ENCODE assay signal across 20 cellular contexts in genomic region chr15:101184830-101185229, GRCh38.
DNase-seq lines count a peak whose midpoint lies in the region; ATAC-seq and TF ChIP-seq lines count a peak whose summit lies in the region.
"Had no signal": no experiment of that assay in that cellular context is flagged by ENCODE, and none has a peak within 500 bp of the region (broad histone marks: within the 10 kb centered on the region; RNA-seq: fewer than 3 reads in every experiment).

No MANE protein-coding gene starts in this region.

- H3K14ac ChIP-seq in IMR-90 (replicated peaks; ENCODE audit: low read depth, low read length), result no peak overlapping the region

- H4K5ac ChIP-seq in IMR-90 (ENCODE audit: low read depth, low read length), result no peak overlapping the region

- H3K23ac ChIP-seq in IMR-90 (ENCODE audit: low read depth, low read length), result peak overlapping the region; percentile 57

- dilution Hi-C loops in IMR-90 (cut with HindIII; ENCODE audit: low sequenced_read_pairs, unreplicated experiment), result no loop called here

- TF ChIP-seq CTCF in IMR-90 (conservative IDR thresholded peaks at IDR 0.05; ENCODE audit: low read depth, low read length) (no peak), fibroblast of lung (conservative IDR thresholded peaks at IDR 0.05 in 1 of 2, IDR thresholded peaks at IDR 0.05 in 1 of 2; ENCODE audit: low read depth in 1 of 2, low read length in 2 of 2) (no peak), smooth muscle cell (IDR thresholded peaks at IDR 0.05; ENCODE audit: borderline replicate concordance, insufficient read depth, poor library complexity, severe bottlenecking) (no peak)

- H3K18ac ChIP-seq in IMR-90 (ENCODE audit: low read depth, low read length), result no peak overlapping the region

- no peaks in the 10 kb centered on the region for H3K27me3 Mint-ChIP-seq in activated naive CD8-positive, alpha-beta T cell
- no peaks in the 10 kb centered on the region for H3K27me3 Mint-ChIP-seq in activated naive CD8-positive, alpha-beta T cell treated with anti-CD3 and anti-CD28 coated beads for 36 hours

- H3F3A ChIP-seq in smooth muscle cell (ENCODE audit: low read depth), result peaks cover 69% of the 10 kb centered on the region

- H4K20me1 ChIP-seq in IMR-90 (ENCODE audit: insufficient read depth, low read length) (peaks cover 13% of the 10 kb centered on the region), fibroblast of lung (ENCODE audit: control insufficient read depth, extremely low read depth, insufficient read depth, low read length) (no peaks in the 10 kb centered on the region), smooth muscle cell (ENCODE audit: low read depth) (peaks cover 3% of the 10 kb centered on the region)

- H3K4me2 ChIP-seq in IMR-90 (ENCODE audit: low read depth, low read length), result no peak overlapping the region
- H3K4me2 ChIP-seq in fibroblast of lung (ENCODE audit: extremely low read depth, insufficient read depth, low read length), result no peak overlapping the region
- no peak overlapping the region for H3K4me2 ChIP-seq in smooth muscle cell

- no peak overlapping the region; the same call in 2 of the 3 replicates for H2BK15ac ChIP-seq in IMR-90 (ENCODE audit: low read depth, low read length)

- H3K4ac ChIP-seq in IMR-90 (ENCODE audit: low read depth, low read length), result 0 out of 2 replicates have a peak overlapping the region, but pooled peaks have one; percentile 31

- in situ Hi-C loops in IMR-90 (cut with MboI; ENCODE audit: low sequenced_read_pairs), result no loop called here
- in situ Hi-C loops in HAP-1 (cut with MboI; ENCODE audit: low sequenced_read_pairs), result no loop called here

- no peak overlapping the region for H2AFZ ChIP-seq in IMR-90 (replicated peaks; ENCODE audit: low read length, poor library complexity)
- no peak overlapping the region for H2AFZ ChIP-seq in fibroblast of lung (ENCODE audit: low read length)
- no peak overlapping the region for H2AFZ ChIP-seq in smooth muscle cell (ENCODE audit: low read depth)

- no peaks in the 10 kb centered on the region for H3K9me3 Mint-ChIP-seq in activated naive CD8-positive, alpha-beta T cell (ENCODE audit: low read depth)
- H3K9me3 Mint-ChIP-seq in activated naive CD8-positive, alpha-beta T cell treated with anti-CD3 and anti-CD28 coated beads for 36 hours, result no peaks in the 10 kb centered on the region
- H3K9me3 Mint-ChIP-seq: H9 had no signal

- 0 out of 2 replicates have a peak overlapping the region, but pooled peaks have one; percentile 13 for H3K27ac ChIP-seq in IMR-90 (ENCODE audit: insufficient read depth, low read length)
- H3K27ac ChIP-seq in fibroblast of lung (ENCODE audit: insufficient read depth, low read length), result peak overlapping the region; percentile 64
- peak overlapping the region; percentile 100 for H3K27ac ChIP-seq in smooth muscle cell (ENCODE audit: low read depth)
- H3K27ac ChIP-seq: C4-2B had no signal

- TF ChIP-seq POLR2A in IMR-90 (IDR thresholded peaks at IDR 0.05; ENCODE audit: low read depth, low read length), result no peak

- H3K4me3 Mint-ChIP-seq in activated naive CD8-positive, alpha-beta T cell, result no peak overlapping the region
- no peak overlapping the region for H3K4me3 Mint-ChIP-seq in activated naive CD8-positive, alpha-beta T cell treated with anti-CD3 and anti-CD28 coated beads for 36 hours
- H3K4me3 Mint-ChIP-seq: H9 had no signal

- no TSS peak for BruUV-seq in IMR-90 (replicated peaks; lab: Mats Ljungman, UMichigan)

- no peak overlapping the region for H3K56ac ChIP-seq in IMR-90 (ENCODE audit: extremely low read depth, insufficient read depth, low read length)

- ATAC-seq in IMR-90 (ENCODE audit: low read depth), result no peak
- no peak for ATAC-seq in HG02798 (IDR thresholded peaks at IDR 0.05; ENCODE audit: poor library complexity, unreplicated experiment)
- ATAC-seq: Right ventricle myocardium inferior had no signal

- peaks cover 18% of the 10 kb centered on the region for H3K36me3 Mint-ChIP-seq in activated naive CD8-positive, alpha-beta T cell
- peaks cover 50% of the 10 kb centered on the region for H3K36me3 Mint-ChIP-seq in activated naive CD8-positive, alpha-beta T cell treated with anti-CD3 and anti-CD28 coated beads for 36 hours

- no peak for DNase-seq in activated naive CD8-positive, alpha-beta T cell treated with anti-CD3 and anti-CD28 coated beads for 36 hours
- no peak for DNase-seq in IMR-90
- DNase-seq in fibroblast of lung (ENCODE audit: low read depth in 2 of 2), result no peak
- DNase-seq in smooth muscle cell (lab: John Stamatoyannopoulos, UW; ENCODE audit: unreplicated experiment), result no peak
- no peak for DNase-seq in HAP-1 (ENCODE audit: low spot score in 2 of 2)
- no peak for DNase-seq in DMS53 (lab: John Stamatoyannopoulos, UW)
- DNase-seq: ACHN, H9, Kasumi-1, MG63, NCI-H1092 treated with DMSO at 0.1 percent for 48 hours, NCI-H146, NCI-H2081, NCI-H2171 treated with DMSO at 0.1 percent for 48 hours, NCI-H446, NCI-H526 treated with DMSO at 0.1 percent for 48 hours had no signal

- H3K79me1 ChIP-seq in IMR-90 (ENCODE audit: low read depth in 1 of 2, low read length in 2 of 2), result peaks cover 20 to 81% of the 10 kb centered on the region in 2 experiments; a peak in 3 of 4 replicates

- peak overlapping the region; percentile 35 for H3K27ac Mint-ChIP-seq in activated naive CD8-positive, alpha-beta T cell
- H3K27ac Mint-ChIP-seq in activated naive CD8-positive, alpha-beta T cell treated with anti-CD3 and anti-CD28 coated beads for 36 hours, result no peak overlapping the region

- H3K9ac ChIP-seq in IMR-90 (ENCODE audit: low read depth, low read length) (no peak overlapping the region), fibroblast of lung (ENCODE audit: insufficient read depth, low read length) (no peak overlapping the region), smooth muscle cell (ENCODE audit: low read depth) (no peak overlapping the region)

- H3K4me3 ChIP-seq in IMR-90 (ENCODE audit: insufficient read depth, low read depth, low read length), result no peak overlapping the region
- no peak overlapping the region for H3K4me3 ChIP-seq in fibroblast of lung (replicated peaks in 1 of 4; ENCODE audit: control extremely low read depth in 1 of 4, insufficient read depth in 1 of 4, low read depth in 3 of 4, low read length in 4 of 4)
- no peak overlapping the region for H3K4me3 ChIP-seq in smooth muscle cell
- no peak overlapping the region for H3K4me3 ChIP-seq in HAP-1
- H3K4me3 ChIP-seq: MG63 had no signal

- H3K27me3 ChIP-seq in IMR-90 (ENCODE audit: control insufficient read depth, insufficient read depth, low read length) (no peaks in the 10 kb centered on the region), fibroblast of lung (ENCODE audit: control insufficient read depth, insufficient read depth, low read length) (no peaks in the 10 kb centered on the region), smooth muscle cell (ENCODE audit: low read depth) (no peaks in the 10 kb centered on the region), HAP-1 (ENCODE audit: low read depth) (no peaks in the 10 kb centered on the region)
- H3K27me3 ChIP-seq: MG63 had no signal

- CTCF ChIA-PET in IMR-90 (lab: Yijun Ruan, JAX), result no interaction called here

- H3K36me3 ChIP-seq in IMR-90 (ENCODE audit: control insufficient read depth, insufficient read depth, low read length), result peaks cover 10% of the 10 kb centered on the region
- peaks cover 1% of the 10 kb centered on the region for H3K36me3 ChIP-seq in fibroblast of lung (ENCODE audit: control insufficient read depth, insufficient read depth, low read length)
- H3K36me3 ChIP-seq in smooth muscle cell (ENCODE audit: low read depth), result no peaks in the 10 kb centered on the region
- H3K36me3 ChIP-seq in HAP-1 (replicated peaks), result no peaks in the 10 kb centered on the region

- peaks cover 34% of the 10 kb centered on the region for H3K9me1 ChIP-seq in IMR-90 (ENCODE audit: insufficient read depth, low read length)

- intact Hi-C loops in IMR-90 (cut with micrococcal nuclease), result loop anchor here (5.0 kb wide), 1 partner anchor 168 kb away; no protein-coding TSS in a partner anchor

- no peak overlapping the region; the same call in 1 of the 2 replicates for H4K91ac ChIP-seq in IMR-90 (ENCODE audit: insufficient read depth, low read depth, low read length)

- POLR2A ChIA-PET in IMR-90 (lab: Charles Lee; ENCODE audit: unreplicated experiment), result no interaction called here

- no peaks in the 10 kb centered on the region for H3K9me3 ChIP-seq in IMR-90 (ENCODE audit: control insufficient read depth, insufficient read depth, low read length)
- H3K9me3 ChIP-seq in fibroblast of lung (ENCODE audit: control insufficient read depth, insufficient read depth, low read depth, low read length), result no peaks in the 10 kb centered on the region
- no peaks in the 10 kb centered on the region for H3K9me3 ChIP-seq in smooth muscle cell (replicated peaks; ENCODE audit: low read depth)
- no peaks in the 10 kb centered on the region for H3K9me3 ChIP-seq in HAP-1

- H3K79me2 ChIP-seq in fibroblast of lung (ENCODE audit: control insufficient read depth, insufficient read depth, low read length), result peaks cover 89% of the 10 kb centered on the region
- peaks cover 86% of the 10 kb centered on the region for H3K79me2 ChIP-seq in smooth muscle cell (ENCODE audit: low read depth)

- peak overlapping the region; percentile 18 for H2BK5ac ChIP-seq in IMR-90 (ENCODE audit: low read depth, low read length, poor library complexity, severe bottlenecking)

- 0 out of 2 replicates have a peak overlapping the region, but pooled peaks have one; percentile 12 for H2BK20ac ChIP-seq in IMR-90 (ENCODE audit: low read depth, low read length)

- no peak overlapping the region for H2AK9ac ChIP-seq in IMR-90 (replicated peaks; ENCODE audit: low read depth, low read length, poor library complexity)

- peak overlapping the region; percentile 55; the same call in 1 of the 2 replicates for H2BK120ac ChIP-seq in IMR-90 (ENCODE audit: low read depth, low read length)

- H3K4me1 ChIP-seq in IMR-90 (ENCODE audit: control insufficient read depth, insufficient read depth, low read length), result peaks cover 28% of the 10 kb centered on the region
- H3K4me1 ChIP-seq in fibroblast of lung (ENCODE audit: control insufficient read depth, extremely low read depth, insufficient read depth, low read length), result peaks cover 23% of the 10 kb centered on the region
- peaks cover 33% of the 10 kb centered on the region for H3K4me1 ChIP-seq in smooth muscle cell (ENCODE audit: low read depth)
- H3K4me1 ChIP-seq in HAP-1, result peaks cover 16% of the 10 kb centered on the region

- H3K4me1 Mint-ChIP-seq in activated naive CD8-positive, alpha-beta T cell (ENCODE audit: low read depth), result peaks cover 76% of the 10 kb centered on the region
- H3K4me1 Mint-ChIP-seq in activated naive CD8-positive, alpha-beta T cell treated with anti-CD3 and anti-CD28 coated beads for 36 hours, result peaks cover 71% of the 10 kb centered on the region

- H2AK5ac ChIP-seq in IMR-90 (ENCODE audit: low read depth, low read length), result no peak overlapping the region; the same call in 1 of the 2 replicates

- TF ChIP-seq RAD21 in IMR-90 (IDR thresholded peaks at IDR 0.05; ENCODE audit: low read length), result no peak

- WGBS in IMR-90 (ENCODE audit: extremely low coverage in 2 of 2, insufficient read length in 1 of 2), 2 experiments, result 100% methylated on average over 1 of the region's 7 CpGs; no CpG with 5 or more reads in 1 of the 2 experiments
- 95% methylated on average over 7 of the region's 7 CpGs for WGBS in smooth muscle cell (ENCODE audit: low lambda C conversion rate)

- H4K8ac ChIP-seq in IMR-90 (ENCODE audit: low read depth in 2 of 2, low read length in 2 of 2), result no peak overlapping the region

TF ChIP-seq in IMR-90, 13 proteins besides CTCF, POLR2A, EP300 and RAD21 (continues in another document):
- no peak for TF ChIP-seq CEBPB (IDR thresholded peaks at IDR 0.05; ENCODE audit: low read depth, low read length)

Comparison
In these comparisons a context has a peak if more than half of its experiments do, and no peak if none do; other contexts are left out.
1. H3K27ac ChIP-seq: peak in every context shown above with its lines; median percentile 100 in smooth muscle cell; 64 in fibroblast of lung; 13 in IMR-90.